In the genomic region with DNA sequence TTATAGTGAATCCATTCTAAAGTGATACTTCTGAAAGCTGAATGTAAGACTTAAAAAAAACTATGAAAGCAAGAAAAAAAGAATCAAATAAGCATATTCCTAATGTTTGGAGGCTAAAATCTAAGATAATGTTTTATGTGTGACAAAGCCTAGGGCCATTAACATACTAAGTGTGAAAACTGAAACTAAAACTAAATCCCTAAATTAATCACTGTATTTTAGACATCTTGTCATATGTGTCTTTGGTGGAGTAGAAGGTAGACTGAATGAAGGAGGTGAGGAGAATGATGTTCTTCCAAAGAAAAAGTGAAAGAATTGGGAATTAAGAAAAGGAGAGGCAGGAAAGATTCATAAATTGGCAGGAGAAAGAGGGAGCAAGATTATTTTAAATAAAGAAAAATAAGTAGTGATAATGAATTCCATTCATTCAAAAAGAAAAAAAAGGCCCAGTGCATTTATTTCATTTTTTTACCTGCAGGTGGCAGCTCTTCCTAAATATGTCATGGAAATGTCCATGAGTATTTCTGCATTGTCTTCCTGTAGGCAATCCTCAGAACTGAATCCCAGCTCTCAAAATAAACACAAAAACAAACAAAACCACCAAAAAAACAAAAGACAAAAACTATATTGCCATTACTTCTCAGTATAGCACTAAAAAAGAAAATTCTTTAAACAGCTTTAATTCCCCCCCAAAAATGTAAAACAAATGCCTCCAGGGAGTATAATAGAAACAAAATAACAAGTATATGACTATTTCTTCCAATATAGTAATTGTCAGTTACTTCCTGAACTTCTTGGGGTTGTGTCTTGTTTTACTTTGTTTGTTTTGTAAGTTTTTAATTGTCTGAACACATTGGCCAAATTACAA, we compare ENCODE assay signal across 9 cellular contexts. TPM values are rescaled to one million over a fixed set of nuclear protein-coding genes. Genes with fewer than 3 reads are reported as not detected.
DNase-seq lines count a peak whose midpoint lies in the region; ATAC-seq and TF ChIP-seq lines count a peak whose summit lies in the region.
"Had no signal": no experiment of that assay in that cellular context is flagged by ENCODE, and none has a peak within 500 bp of the region (broad histone marks: within the 10 kb centered on the region; RNA-seq: fewer than 3 reads in every experiment).

No MANE protein-coding gene starts in this region.

- DNase-seq in COR-L47 (lab: John Stamatoyannopoulos, UW) (peak; percentile 32), GM23248 (peak; percentile 62), RKO (ENCODE audit: low spot score) (peak; percentile 78), fibroblast of peridontal ligament (ENCODE audit: extremely low read depth) (peak; percentile 51), transverse colon (no peak)
- no peak for DNase-seq in activated CD4-positive, CD25-positive, alpha-beta regulatory T cell (lab: John Stamatoyannopoulos, UW)
- no peak for DNase-seq in effector memory CD4-positive, alpha-beta T cell

- H3K27ac ChIP-seq in GM23248 (peak overlapping the region; percentile 69), transverse colon (no peak overlapping the region)
- no peak overlapping the region for H3K27ac ChIP-seq in effector memory CD4-positive, alpha-beta T cell (ENCODE audit: insufficient read depth, low read length, poor library complexity, severe bottlenecking)
- H3K27ac ChIP-seq: neutrophil had no signal

- peaks cover 22% of the 10 kb centered on the region for H3K4me1 ChIP-seq in GM23248 (ENCODE audit: insufficient read depth)
- no peaks in the 10 kb centered on the region for H3K4me1 ChIP-seq in transverse colon
- no peaks in the 10 kb centered on the region for H3K4me1 ChIP-seq in effector memory CD4-positive, alpha-beta T cell (ENCODE audit: control insufficient read depth, insufficient read depth, low read length, poor library complexity, severe bottlenecking)

- ATAC-seq in HG02884 (IDR thresholded peaks at IDR 0.05; ENCODE audit: unreplicated experiment): no peak

- H3K4me2 ChIP-seq in GM23248 (ENCODE audit: unreplicated experiment): peak overlapping the region; percentile 61

- no peak for TF ChIP-seq EP300 in transverse colon (IDR thresholded peaks at IDR 0.05; ENCODE audit: low read depth)

- TF ChIP-seq POLR2A in transverse colon (IDR thresholded peaks at IDR 0.05): no peak

- H3F3A ChIP-seq in GM23248 (ENCODE audit: insufficient read depth): peaks cover 19% of the 10 kb centered on the region

- H4K20me1 ChIP-seq in GM23248 (ENCODE audit: insufficient read depth): no peaks in the 10 kb centered on the region

- no peaks in the 10 kb centered on the region for H3K9me2 ChIP-seq in GM23248 (ENCODE audit: insufficient read depth)

- peak overlapping the region; percentile 46 for H3K4me3 ChIP-seq in GM23248
- no peak overlapping the region for H3K4me3 ChIP-seq in transverse colon
- no peak overlapping the region for H3K4me3 ChIP-seq in effector memory CD4-positive, alpha-beta T cell (ENCODE audit: insufficient read depth, low read depth, low read length, poor library complexity, severe bottlenecking)

- H3K27me3 ChIP-seq in GM23248 (replicated peaks; ENCODE audit: insufficient read depth) (no peaks in the 10 kb centered on the region), transverse colon (no peaks in the 10 kb centered on the region)
- H3K27me3 ChIP-seq in effector memory CD4-positive, alpha-beta T cell (replicated peaks; ENCODE audit: control insufficient read depth, insufficient read depth, low read length, poor library complexity, severe bottlenecking): no peaks in the 10 kb centered on the region
- H3K27me3 ChIP-seq: neutrophil had no signal

- peak overlapping the region; percentile 51 for H3K9ac ChIP-seq in GM23248

- H3K36me3 ChIP-seq in GM23248 (ENCODE audit: low read depth) (no peaks in the 10 kb centered on the region), transverse colon (no peaks in the 10 kb centered on the region)
- no peaks in the 10 kb centered on the region for H3K36me3 ChIP-seq in effector memory CD4-positive, alpha-beta T cell (ENCODE audit: control insufficient read depth, insufficient read depth, low read length)
- H3K36me3 ChIP-seq: neutrophil had no signal

- no peaks in the 10 kb centered on the region for H3K79me2 ChIP-seq in GM23248 (ENCODE audit: insufficient read depth)

- peak overlapping the region; percentile 43 for H2AFZ ChIP-seq in GM23248

- intact Hi-C loops in transverse colon (cut with DNase I; ENCODE audit: low total_unique reads): no loop called here

- TF ChIP-seq CTCF in transverse colon (IDR thresholded peaks at IDR 0.05): peak; percentile 50 to 84 (median 54)

- in situ Hi-C loops in GM23248 (cut with MboI) (no loop called here), transverse colon (cut with MboI; ENCODE audit: low pct_ligation_motif_present in 1 of 4, low pct_unique_long_range_greater_than_20kb in 1 of 4, low sequenced_read_pairs in 3 of 4) (loop anchor here in 1 of 4 donors (25.0 kb wide), 1 partner anchor 102 kb away; no protein-coding TSS in a partner anchor)

- H3K9me3 ChIP-seq in GM23248 (ENCODE audit: low read depth): no peaks in the 10 kb centered on the region
- H3K9me3 ChIP-seq in transverse colon: no peaks in the 10 kb centered on the region
- no peaks in the 10 kb centered on the region for H3K9me3 ChIP-seq in effector memory CD4-positive, alpha-beta T cell (ENCODE audit: control insufficient read depth, low read length)
- H3K9me3 ChIP-seq: neutrophil had no signal

RNA-seq across cellular contexts. Expression of a gene that starts 17.0 kb away (rescaled TPM):
- total RNA-seq in GM23248 (2014; rRNA removed; shearing (Covaris generic)): 17.2 and 21.3 TPM in 2 replicates
- 20.4 and 21.7 TPM in 2 replicates for polyA plus RNA-seq in GM23248 (2016; fragmentation: Nextera tagmentation; extraction: Ambion mirVana)
- total RNA-seq in transverse colon: 10 to 100 TPM in 3 of 4 donors, 1 to 10 TPM in 1; 9.8 to 41.8 (median 38.7) TPM

Comparison
In these comparisons a context has a peak if more than half of its experiments do, and no peak if none do; other contexts are left out.
1. DNase-seq: peak in COR-L47 (single experiment), GM23248 (single experiment), RKO (single experiment) and fibroblast of peridontal ligament (single experiment); none in transverse colon (single experiment), activated CD4-positive, CD25-positive, alpha-beta regulatory T cell (0 of 4) and effector memory CD4-positive, alpha-beta T cell (0 of 3).